Comparison of ENCODE assay signal across 8 cellular contexts in the genomic region with DNA sequence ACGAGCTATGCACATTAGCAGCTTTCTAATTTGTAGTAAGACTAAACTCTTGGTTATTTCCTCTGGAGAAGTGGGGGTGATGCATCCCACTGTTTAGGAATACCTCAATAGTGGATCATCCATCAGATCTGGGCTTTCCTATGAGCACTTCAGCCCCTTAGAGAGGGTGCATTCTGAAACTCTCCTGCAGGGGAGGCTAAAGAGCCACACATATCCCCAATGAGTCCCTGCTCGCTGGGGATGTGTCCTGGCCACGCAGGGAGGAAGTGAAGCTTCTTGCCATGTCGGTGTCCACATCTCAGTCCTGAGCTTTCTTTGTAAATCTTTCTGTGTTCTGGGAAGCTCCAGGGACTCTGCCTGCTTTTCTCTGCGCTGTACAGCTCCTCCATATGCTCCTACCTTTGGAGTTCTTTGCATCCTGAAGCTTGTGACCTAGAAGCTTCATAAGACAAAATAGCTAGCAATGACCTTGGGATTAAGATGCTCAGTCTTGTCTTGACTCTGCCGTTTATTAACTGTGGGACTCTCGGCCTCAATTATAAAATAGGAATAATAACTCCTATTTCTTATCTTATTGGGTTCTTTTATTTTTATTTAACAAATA. TPM values are rescaled to one million over a fixed set of nuclear protein-coding genes. Genes with fewer than 3 reads are reported as not detected.
DNase-seq lines count a peak whose midpoint lies in the region; ATAC-seq and TF ChIP-seq lines count a peak whose summit lies in the region.

No MANE protein-coding gene starts in this region.

- no peaks in the 10 kb centered on the region for H3K36me3 Mint-ChIP-seq in CD14-positive monocyte
- no peaks in the 10 kb centered on the region for H3K36me3 Mint-ChIP-seq in natural killer cell treated with Interleukin-12 subunit alpha and Interleukin-12 subunit beta and Interleukin-15 and Interleukin-18, amount 100 ng/mL, for 72 hours

- no peak overlapping the region for H3K4me3 ChIP-seq in esophagus squamous epithelium
- H3K4me3 ChIP-seq in testis = no peak overlapping the region

- peak overlapping the region in 1 of 2 donors; percentile 5 for H3K4me3 Mint-ChIP-seq in CD14-positive monocyte
- no peak overlapping the region for H3K4me3 Mint-ChIP-seq in natural killer cell treated with Interleukin-12 subunit alpha and Interleukin-12 subunit beta and Interleukin-15 and Interleukin-18, amount 100 ng/mL, for 72 hours

- peaks cover 0 to 13% (median 2%) of the 10 kb centered on the region in 3 donors for H3K4me1 ChIP-seq in esophagus squamous epithelium
- peaks cover 12% of the 10 kb centered on the region for H3K4me1 ChIP-seq in testis

- H3K27ac ChIP-seq in esophagus squamous epithelium (no peak overlapping the region), testis (no peak overlapping the region)

- no peak for TF ChIP-seq POLR2A in esophagus squamous epithelium (IDR thresholded peaks at IDR 0.05)
- TF ChIP-seq POLR2A in testis (IDR thresholded peaks at IDR 0.05) = no peak

- intact Hi-C loops in CD14-positive monocyte (cut with micrococcal nuclease) (loop anchor here (2.0 to 10.0 kb wide), 4 partner anchors 359 to 398 kb away; no protein-coding TSS in a partner anchor), esophagus squamous epithelium (cut with DNase I) (loop anchor here (5.0 kb wide), 1 partner anchor 358 kb away; no protein-coding TSS in a partner anchor), testis (cut with DNase I; ENCODE audit: low total_unique reads) (loop anchor here (10.0 kb wide), 2 partner anchors 95 to 355 kb away; partner anchors contain the start of gene SST)

- H3K9me3 Mint-ChIP-seq in CD14-positive monocyte = no peaks in the 10 kb centered on the region
- H3K9me3 Mint-ChIP-seq in natural killer cell treated with Interleukin-12 subunit alpha and Interleukin-12 subunit beta and Interleukin-15 and Interleukin-18, amount 100 ng/mL, for 72 hours = no peaks in the 10 kb centered on the region

- H3K9me3 ChIP-seq in esophagus squamous epithelium = no peaks in the 10 kb centered on the region
- no peaks in the 10 kb centered on the region for H3K9me3 ChIP-seq in testis

- H3K36me3 ChIP-seq in esophagus squamous epithelium (no peaks in the 10 kb centered on the region), testis (ENCODE audit: low read depth, missing control alignments) (no peaks in the 10 kb centered on the region)

- H3K27me3 Mint-ChIP-seq in CD14-positive monocyte (ENCODE audit: low read depth in 3 of 3) = peaks cover 0 to 12% (median 6%) of the 10 kb centered on the region in 3 donors
- H3K27me3 Mint-ChIP-seq in natural killer cell treated with Interleukin-12 subunit alpha and Interleukin-12 subunit beta and Interleukin-15 and Interleukin-18, amount 100 ng/mL, for 72 hours = peaks cover 20 to 30% of the 10 kb centered on the region in 2 donors

- 27 to 37% methylated on average over 6 to 7 of the region's 7 CpGs for WGBS in esophagus squamous epithelium, 2 donors
- 13 to 17% methylated on average over 7 of the region's 7 CpGs for WGBS in testis, 2 donors

- DNase-seq in CD14-positive monocyte (ENCODE audit: low spot score) (peak; percentile 70), NCI-H82 treated with DMSO at 0.1 percent for 48 hours (lab: John Stamatoyannopoulos, UW; ENCODE audit: unreplicated experiment) (peak; percentile 11), esophagus squamous epithelium (lab: John Stamatoyannopoulos, UW) (no peak), testis (peak; percentile 92)
- peak; percentile 30 for DNase-seq in activated CD8-positive, alpha-beta memory T cell treated with anti-CD3 and anti-CD28 coated beads, Interleukin-2, amount 50 U/mL, for 4 hours
- DNase-seq in natural killer cell treated with Interleukin-12 subunit alpha and Interleukin-12 subunit beta and Interleukin-15 and Interleukin-18, amount 100 ng/mL, for 72 hours (ENCODE audit: low spot score) = no peak

- peak; percentile 89 for TF ChIP-seq CTCF in CD14-positive monocyte (IDR thresholded peaks at IDR 0.05)
- TF ChIP-seq CTCF in esophagus squamous epithelium (IDR thresholded peaks at IDR 0.05) = peak in 5 of 6 experiments; percentile 70 to 90 (median 85)
- peak; percentile 97 to 98 (median 97) for TF ChIP-seq CTCF in testis (IDR thresholded peaks at IDR 0.05)

- H3K27me3 ChIP-seq in esophagus squamous epithelium = peaks cover 0 to 73% (median 0%) of the 10 kb centered on the region in 4 donors
- no peaks in the 10 kb centered on the region for H3K27me3 ChIP-seq in testis

- no peak overlapping the region for H3K27ac Mint-ChIP-seq in CD14-positive monocyte
- H3K27ac Mint-ChIP-seq in natural killer cell treated with Interleukin-12 subunit alpha and Interleukin-12 subunit beta and Interleukin-15 and Interleukin-18, amount 100 ng/mL, for 72 hours = no peak overlapping the region

- peak; percentile 60 for ATAC-seq in GM18870 (IDR thresholded peaks at IDR 0.05; ENCODE audit: unreplicated experiment)
- ATAC-seq in HG03139 (IDR thresholded peaks at IDR 0.05; ENCODE audit: unreplicated experiment) = peak; percentile 88
- ATAC-seq in natural killer cell treated with Interleukin-12 subunit alpha and Interleukin-12 subunit beta and Interleukin-15 and Interleukin-18, amount 100 ng/mL, for 72 hours = peak; percentile 56 to 78

- H3K4me1 Mint-ChIP-seq in CD14-positive monocyte = peaks cover 6% of the 10 kb centered on the region
- peaks cover 11 to 14% of the 10 kb centered on the region in 2 donors for H3K4me1 Mint-ChIP-seq in natural killer cell treated with Interleukin-12 subunit alpha and Interleukin-12 subunit beta and Interleukin-15 and Interleukin-18, amount 100 ng/mL, for 72 hours (ENCODE audit: low read depth in 2 of 2)

RNA-seq across cellular contexts. Expression of gene MASP1, which starts 28.3 kb away (rescaled TPM):
- polyA plus RNA-seq in CD14-positive monocyte = not detected
- 1 to 10 TPM in 3 of 4 donors, under 1 TPM in 1; 0.92 to 4.6 (median 1.2) TPM for total RNA-seq in esophagus squamous epithelium
- total RNA-seq in natural killer cell treated with Interleukin-12 subunit alpha and Interleukin-12 subunit beta and Interleukin-15 and Interleukin-18, amount 100 ng/mL, for 72 hours = not detected
- 1 to 10 TPM in 1 of 2 donors, under 1 TPM in 1; 0.55 to 2.8 TPM for total RNA-seq in testis
- 3.6 TPM for polyA plus RNA-seq in testis (ENCODE audit: insufficient read depth, low read depth, low replicate concordance)

RNA-seq across cellular contexts. Expression of gene RTP4, which starts 48.4 kb away (rescaled TPM):
- polyA plus RNA-seq in CD14-positive monocyte (1 to 10 TPM; 3.3 to 6.6 TPM), testis (ENCODE audit: insufficient read depth, low read depth, low replicate concordance) (3.1 TPM)
- total RNA-seq in esophagus squamous epithelium (1 to 10 TPM in 2 of 4 donors, under 1 TPM in 2; 0.35 to 4.2 (median 0.95) TPM), testis (1 to 10 TPM; 1.4 to 2.0 TPM)
- total RNA-seq in natural killer cell treated with Interleukin-12 subunit alpha and Interleukin-12 subunit beta and Interleukin-15 and Interleukin-18, amount 100 ng/mL, for 72 hours = 1 to 10 TPM; 3.8 to 6.7 TPM

Comparison
In these comparisons a context has a peak if more than half of its experiments do, and no peak if none do; other contexts are left out.
1. DNase-seq: peak in CD14-positive monocyte (single experiment), NCI-H82 treated with DMSO at 0.1 percent for 48 hours (single experiment), activated CD8-positive, alpha-beta memory T cell treated with anti-CD3 and anti-CD28 coated beads, Interleukin-2, amount 50 U/mL, for 4 hours (single experiment) and testis (single experiment); none in esophagus squamous epithelium (single experiment) and natural killer cell treated with Interleukin-12 subunit alpha and Interleukin-12 subunit beta and Interleukin-15 and Interleukin-18, amount 100 ng/mL, for 72 hours (single experiment).
2. Peak in every context shown above with its lines, with median percentiles within 50 percentile points of each other: CTCF ChIP-seq and ATAC-seq.